25 cellular contexts compared by ENCODE assay signal in the genomic region with DNA sequence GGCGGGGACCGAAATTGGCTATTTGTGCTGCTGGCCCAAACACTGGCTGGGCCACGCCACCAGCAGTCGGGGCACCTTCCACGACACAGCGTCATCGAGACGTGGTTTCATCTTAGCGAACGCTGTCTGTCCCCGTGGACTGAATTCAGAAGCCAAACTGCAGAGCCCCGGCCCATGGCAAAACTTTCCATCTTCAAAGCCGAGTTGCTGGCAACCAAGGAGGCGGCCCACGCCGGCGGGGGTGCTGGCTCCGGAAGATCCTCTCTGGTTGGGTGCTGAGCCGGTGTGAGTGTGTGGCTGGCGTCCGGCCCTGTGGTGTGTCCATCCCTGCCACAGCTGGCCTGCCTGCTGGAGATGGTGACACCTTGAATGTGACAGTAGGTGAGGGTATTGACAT.
"Had no signal": no experiment of that assay in that cellular context is flagged by ENCODE, and none has a peak within 500 bp of the region (broad histone marks: within the 10 kb centered on the region; RNA-seq: fewer than 3 reads in every experiment).

No MANE protein-coding gene starts in this region.

- DNase-seq: immature natural killer cell; lower lobe of right lung; mammary epithelial cell; mesenchymal stem cell; occipital lobe; stimulated activated CD4-positive, alpha-beta T cell treated with anti-CD3 and anti-CD28 coated beads, Interleukin-12 subunit alpha, Interleukin-12 subunit beta, amount 100 ng/mL, for 4 hours; stimulated activated CD4-positive, alpha-beta T cell treated with anti-CD3 and anti-CD28 coated beads, Interleukin-15, amount 100 ng/mL, for 24 hours; stimulated activated CD4-positive, alpha-beta T cell treated with anti-CD3 and anti-CD28 coated beads, Interleukin-2, amount 100 ng/mL, for 24 hours; stimulated activated CD4-positive, alpha-beta T cell treated with anti-CD3 and anti-CD28 coated beads, Interleukin-4, amount 100 ng/mL, for 1 hour; stimulated activated naive B cell treated with anti-CD40 and anti-IgM and Interleukin-4, amounts not matched to agents 10 μg/mL and 1 μg/mL and 100 μg/mL, for 72 hours; stimulated activated naive CD8-positive, alpha-beta T cell treated with anti-CD3 and anti-CD28 coated beads, Interleukin-15, Interleukin-2, amounts not matched to agents 100 U/mL and 50 U/mL, for 24 hours; stomach; testis; thyroid gland; transverse colon had no signal

- H3K36me3 ChIP-seq: lower lobe of right lung, neutrophil, stomach, thyroid gland, transverse colon, upper lobe of left lung, vagina had no signal

- H3K9me3 ChIP-seq: neutrophil, psoas muscle, testis, thyroid gland, transverse colon, vagina had no signal

- H3K4me1 ChIP-seq: lower lobe of right lung, parathyroid adenoma, psoas muscle, testis, thyroid gland, transverse colon, vagina had no signal

- ATAC-seq: lower lobe of right lung; naive thymus-derived CD8-positive, alpha-beta T cell; psoas muscle; sciatic nerve; stimulated activated naive B cell treated with anti-CD40 and anti-IgM and Interleukin-4, amounts not matched to agents 10 μg/mL and 1 μg/mL and 100 μg/mL, for 72 hours; stimulated activated naive CD8-positive, alpha-beta T cell treated with anti-CD3 and anti-CD28 coated beads, Interleukin-15, Interleukin-2, amounts not matched to agents 100 U/mL and 50 U/mL, for 24 hours had no signal

- H3K36me3 Mint-ChIP-seq: immature natural killer cell; naive thymus-derived CD8-positive, alpha-beta T cell had no signal

- H3K4me1 Mint-ChIP-seq: immature natural killer cell; naive thymus-derived CD8-positive, alpha-beta T cell had no signal

- H3K27ac ChIP-seq: lower lobe of right lung, neutrophil, parathyroid adenoma, psoas muscle, skin epidermis, stomach, testis, thyroid gland, transverse colon, upper lobe of left lung, vagina had no signal

- H3K4me3 Mint-ChIP-seq: immature natural killer cell; naive thymus-derived CD8-positive, alpha-beta T cell; nephron; neural crest cell; stimulated activated naive B cell treated with anti-CD40 and anti-IgM and Interleukin-4, amounts not matched to agents 10 μg/mL and 1 μg/mL and 100 μg/mL, for 72 hours had no signal

- H3K9me3 Mint-ChIP-seq: immature natural killer cell had no signal

- H3K79me2 ChIP-seq: parathyroid adenoma had no signal

- H2AFZ ChIP-seq: parathyroid adenoma had no signal

- H3K4me3 ChIP-seq: lower lobe of right lung, psoas muscle, skin epidermis, stomach, testis, thyroid gland, transverse colon, upper lobe of left lung, vagina had no signal

- H3K27me3 ChIP-seq: testis, thyroid gland, transverse colon, upper lobe of left lung, vagina had no signal

- H3K27ac Mint-ChIP-seq: immature natural killer cell; naive thymus-derived CD8-positive, alpha-beta T cell; nephron; stimulated activated naive B cell treated with anti-CD40 and anti-IgM and Interleukin-4, amounts not matched to agents 10 μg/mL and 1 μg/mL and 100 μg/mL, for 72 hours had no signal
